ENCODE assay signal across 20 cellular contexts in genomic region chr5:108122701-108123100, GRCh38.
DNase-seq lines count a peak whose midpoint lies in the region; ATAC-seq and TF ChIP-seq lines count a peak whose summit lies in the region.
"Had no signal": no experiment of that assay in that cellular context is flagged by ENCODE, and none has a peak within 500 bp of the region (broad histone marks: within the 10 kb centered on the region; RNA-seq: fewer than 3 reads in every experiment).

No MANE protein-coding gene starts in this region.

- H3K9me3 ChIP-seq in MM.1S (replicated peaks; ENCODE audit: insufficient read depth, low read length): no peaks in the 10 kb centered on the region
- H3K9me3 ChIP-seq: BE2C, Caco-2 had no signal

- no peak overlapping the region for H3K4me3 ChIP-seq in MM.1S (ENCODE audit: low read length)

- intact Hi-C loops in left ventricle myocardium superior (cut with micrococcal nuclease): no loop called here

- H3K79me2 ChIP-seq in MM.1S (ENCODE audit: low read length): no peaks in the 10 kb centered on the region

- no peaks in the 10 kb centered on the region for H3K27me3 Mint-ChIP-seq in WTC11 (ENCODE audit: low read depth)
- H3K27me3 Mint-ChIP-seq: CD4-positive, alpha-beta T cell had no signal

- no peaks in the 10 kb centered on the region for H3K27me3 ChIP-seq in MM.1S (replicated peaks; ENCODE audit: insufficient read depth, low read length)
- H3K27me3 ChIP-seq: BE2C had no signal

- H3K4me1 ChIP-seq in MM.1S (ENCODE audit: low read length): 0 out of 2 replicates have a peak, but pooled peaks cover 8% of the 10 kb centered on the region
- H3K4me1 ChIP-seq: BE2C, Caco-2 had no signal

- peaks cover 31% of the 10 kb centered on the region for H3K4me1 Mint-ChIP-seq in WTC11

- POLR2A ChIA-PET in WTC11 (lab: Charles Lee): no interaction called here

- DNase-seq in NCI-H82 (lab: John Stamatoyannopoulos, UW) (peak; percentile 30), NCI-H82 treated with DMSO at 0.1 percent for 48 hours (lab: John Stamatoyannopoulos, UW; ENCODE audit: unreplicated experiment) (no peak), DMS 273 (lab: John Stamatoyannopoulos, UW; ENCODE audit: unreplicated experiment) (peak; percentile 59), WTC11 (ENCODE audit: low spot score) (no peak), left ventricle myocardium superior (no peak), ureter (ENCODE audit: low spot score) (no peak), MM.1S (no peak), NCI-H748 treated with DMSO at 0.1 percent for 48 hours (lab: John Stamatoyannopoulos, UW) (no peak)
- DNase-seq: BE2C; Caco-2; CD4-positive, alpha-beta T cell; HCEC 1CT; NCI-H1048; NCI-H1436 treated with DMSO at 0.1 percent for 48 hours; NCI-H2029; NCI-H2171; NCI-H526 treated with DMSO at 0.1 percent for 48 hours; SIG-M5 had no signal

- H3K36me3 Mint-ChIP-seq in WTC11: no peaks in the 10 kb centered on the region

- peak overlapping the region; percentile 8; the same call in 1 of the 2 replicates for H3K27ac Mint-ChIP-seq in WTC11
- H3K27ac Mint-ChIP-seq: CD4-positive, alpha-beta T cell had no signal

- no peaks in the 10 kb centered on the region for H3K9me3 Mint-ChIP-seq in WTC11
- H3K9me3 Mint-ChIP-seq: CD4-positive, alpha-beta T cell had no signal

- CTCF ChIA-PET in WTC11 (lab: Charles Lee): no interaction called here

- H3K27ac ChIP-seq in MM.1S (ENCODE audit: low read length): no peak overlapping the region
- H3K27ac ChIP-seq: 22Rv1, HL-60 had no signal

- ATAC-seq in WTC11 (no peak), left ventricle myocardium superior (peak; percentile 74)

- no peak overlapping the region for H3K4me2 ChIP-seq in MM.1S (ENCODE audit: low read depth, low read length)

- H3F3A ChIP-seq in MM.1S (ENCODE audit: insufficient read depth, low read length): no peaks in the 10 kb centered on the region

- H3K36me3 ChIP-seq in MM.1S (replicated peaks; ENCODE audit: insufficient read depth, low read length): no peaks in the 10 kb centered on the region
- H3K36me3 ChIP-seq: BE2C had no signal

- TF ChIP-seq CTCF in WTC11 (IDR thresholded peaks at IDR 0.05) (no peak), MM.1S (IDR thresholded peaks at IDR 0.05; ENCODE audit: low read length) (no peak)

- H3K9me2 ChIP-seq in MM.1S (replicated peaks; ENCODE audit: insufficient read depth, low read length): no peaks in the 10 kb centered on the region

- no peak overlapping the region for H3K4me3 Mint-ChIP-seq in WTC11
- H3K4me3 Mint-ChIP-seq: CD4-positive, alpha-beta T cell had no signal

- H2AFZ ChIP-seq in MM.1S (ENCODE audit: low read length): no peak overlapping the region

- H4K20me1 ChIP-seq in MM.1S (ENCODE audit: insufficient read depth, low read length): no peaks in the 10 kb centered on the region

- H3K9ac ChIP-seq in MM.1S (ENCODE audit: low read length): no peak overlapping the region

TF ChIP-seq in WTC11, 78 proteins besides CTCF, POLR2A, EP300 and RAD21:
- no peak for TF ChIP-seq ZNF138 (CRISPR knock-in tag; conservative IDR thresholded peaks at IDR 0.05)
- TF ChIP-seq NFE2L1 (CRISPR knock-in tag; IDR thresholded peaks at IDR 0.05): no peak
- no peak for TF ChIP-seq ZNF425 (CRISPR knock-in tag; conservative IDR thresholded peaks at IDR 0.05)
- TF ChIP-seq AR (CRISPR knock-in tag; IDR thresholded peaks at IDR 0.05): no peak
- no peak for TF ChIP-seq JAZF1 (CRISPR knock-in tag; IDR thresholded peaks at IDR 0.05)
- no peak for TF ChIP-seq ZNF416 (CRISPR knock-in tag; IDR thresholded peaks at IDR 0.05)

Comparison
In these comparisons a context has a peak if more than half of its experiments do, and no peak if none do; other contexts are left out.
1. DNase-seq: peak in NCI-H82 (single experiment) and DMS 273 (single experiment); none in NCI-H82 treated with DMSO at 0.1 percent for 48 hours (single experiment), WTC11 (single experiment), left ventricle myocardium superior (single experiment), ureter (single experiment), MM.1S (single experiment) and NCI-H748 treated with DMSO at 0.1 percent for 48 hours (single experiment).